11 cellular contexts compared by ENCODE assay signal in the genomic region with DNA sequence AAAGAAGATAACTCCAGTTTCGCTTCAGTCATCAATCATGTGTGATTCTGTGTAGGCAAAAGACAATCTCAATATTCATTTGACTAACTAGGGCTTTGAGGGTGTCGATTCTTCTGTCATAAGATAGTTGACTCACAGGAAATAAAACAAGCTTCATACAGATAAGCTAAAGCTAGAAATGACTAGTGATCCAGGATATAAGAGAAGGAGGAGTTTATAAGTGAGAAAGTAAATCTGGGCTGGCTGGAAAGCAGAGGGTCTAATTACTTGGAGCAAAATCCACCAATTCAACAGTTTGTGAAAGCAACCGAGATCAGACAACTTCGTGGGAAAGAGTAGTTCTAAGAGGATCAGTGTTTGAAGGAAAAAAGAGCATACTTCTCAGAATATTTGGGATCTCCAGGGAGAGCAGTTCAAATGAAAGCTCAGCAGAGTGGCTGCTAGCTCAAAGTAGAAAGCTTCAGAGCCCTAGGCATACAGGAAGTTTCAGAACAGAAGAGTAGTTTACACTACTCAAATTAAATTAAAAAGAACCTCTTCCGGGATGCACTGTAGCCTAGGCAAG.
DNase-seq lines count a peak whose midpoint lies in the region; ATAC-seq, FAIRE-seq and TF ChIP-seq lines count a peak whose summit lies in the region.
"Had no signal": no experiment of that assay in that cellular context is flagged by ENCODE, and none has a peak within 500 bp of the region (broad histone marks: within the 10 kb centered on the region; RNA-seq: fewer than 3 reads in every experiment).

No MANE protein-coding gene starts in this region.

- WGBS in GM12878 (ENCODE audit: insufficient coverage, insufficient replicate concordance, low lambda C conversion rate, missing lambda C conversion rate) = 23% methylated on average over 5 of the region's 5 CpGs

- DNase-seq in DND-41 = no peak
- peak; percentile 68 for DNase-seq in LHCN-M2 (ENCODE audit: low read depth)
- DNase-seq in GM12878 (ENCODE audit: low read depth, low spot score) = no peak
- no peak for DNase-seq in mucosa of descending colon
- no peak for DNase-seq in posterior cingulate gyrus
- DNase-seq in NCI-H524 (lab: John Stamatoyannopoulos, UW) = no peak
- no peak for DNase-seq in MG63
- no peak for DNase-seq in cerebellar nuclear complex (lab: John Stamatoyannopoulos, UW)
- DNase-seq: DMS53 had no signal

- POLR2A ChIA-PET in GM12878 (lab: Charles Lee) = interaction anchor here (1.9 kb wide), 1 partner anchor 10 kb away, joined by 8 read pairs; no protein-coding TSS in a partner anchor

- H3K36me3 ChIP-seq in DND-41 (ENCODE audit: insufficient read depth, low read length) = no peaks in the 10 kb centered on the region
- no peaks in the 10 kb centered on the region for H3K36me3 ChIP-seq in GM12878 (ENCODE audit: control insufficient read depth in 2 of 2, insufficient read depth in 2 of 2, low read length in 1 of 2)
- no peaks in the 10 kb centered on the region for H3K36me3 ChIP-seq in mucosa of descending colon (ENCODE audit: low read depth)
- no peaks in the 10 kb centered on the region for H3K36me3 ChIP-seq in MG63
- H3K36me3 ChIP-seq: esophagus muscularis mucosa had no signal

- peak overlapping the region; percentile 25; the same call in 1 of the 2 replicates for H3K4me2 ChIP-seq in DND-41 (ENCODE audit: insufficient read depth, low read length)
- H3K4me2 ChIP-seq in GM12878 (ENCODE audit: control insufficient read depth, insufficient read depth) = no peak overlapping the region

- FAIRE-seq in GM12878 (lab: Jason Lieb, UNC) = no peak

- H3K79me2 ChIP-seq in DND-41 (ENCODE audit: insufficient read depth, low read length) (no peaks in the 10 kb centered on the region), GM12878 (ENCODE audit: control insufficient read depth, insufficient read depth, low read length) (no peaks in the 10 kb centered on the region)

- RAD21 ChIA-PET in GM12878 (lab: Charles Lee; ENCODE audit: unreplicated experiment) = interaction anchor here (1.2 to 2.0 kb wide), 4 partner anchors 11 to 150 kb away, joined by 3 to 13 read pairs (median 4); no protein-coding TSS in a partner anchor

- no peak for TF ChIP-seq POLR2A in GM12878 (IDR thresholded peaks at IDR 0.05; ENCODE audit: low read depth, low read length)

- no peak for TF ChIP-seq EP300 in GM12878 (IDR thresholded peaks at IDR 0.05; ENCODE audit: borderline replicate concordance in 1 of 2, control insufficient read depth in 1 of 2, low read depth in 2 of 2, low read length in 2 of 2)

- no peak for TF ChIP-seq RAD21 in GM12878 (IDR thresholded peaks at IDR 0.05; ENCODE audit: insufficient read depth, low read depth, low read length)

- H3K27ac ChIP-seq in DND-41 (ENCODE audit: low read length) (peak overlapping the region; percentile 60), GM12878 (ENCODE audit: control insufficient read depth, insufficient read depth) (no peak overlapping the region)
- H3K27ac ChIP-seq: esophagus muscularis mucosa had no signal

- H3K27me3 ChIP-seq in DND-41 (ENCODE audit: insufficient read depth, low read length, poor library complexity) (no peaks in the 10 kb centered on the region), GM12878 (replicated peaks in 1 of 2; ENCODE audit: control insufficient read depth in 2 of 2, insufficient read depth in 2 of 2, low read length in 1 of 2) (no peaks in the 10 kb centered on the region; a peak in 1 of 4 replicates), MG63 (no peaks in the 10 kb centered on the region)
- H3K27me3 ChIP-seq: esophagus muscularis mucosa had no signal

- no peak for TF ChIP-seq CTCF in DND-41 (IDR thresholded peaks at IDR 0.05; ENCODE audit: borderline replicate concordance, extremely low read depth, low read length, poor library complexity, severe bottlenecking)
- no peak for TF ChIP-seq CTCF in GM12878 (IDR thresholded peaks at IDR 0.05 in 2 of 3, conservative IDR thresholded peaks at IDR 0.05 in 1 of 3; ENCODE audit: control insufficient read depth in 2 of 3, extremely low read depth in 1 of 3, insufficient read depth in 1 of 3, low read depth in 3 of 3, low read length in 3 of 3)
- TF ChIP-seq CTCF in mucosa of descending colon (IDR thresholded peaks at IDR 0.05) = no peak

- peak overlapping the region; percentile 72 for H2AFZ ChIP-seq in DND-41 (ENCODE audit: low read depth, low read length)
- H2AFZ ChIP-seq in GM12878 (ENCODE audit: control insufficient read depth, low read depth, low read length) = no peak overlapping the region

- H3K9me3 ChIP-seq in DND-41 (ENCODE audit: insufficient read depth, low read length, severe bottlenecking) (no peaks in the 10 kb centered on the region), GM12878 (replicated peaks; ENCODE audit: control insufficient read depth, insufficient read depth, low read length) (no peaks in the 10 kb centered on the region), mucosa of descending colon (no peaks in the 10 kb centered on the region), MG63 (no peaks in the 10 kb centered on the region)
- H3K9me3 ChIP-seq: esophagus muscularis mucosa had no signal

- intact Hi-C loops in GM12878 (cut with micrococcal nuclease; ENCODE audit: unreplicated experiment) (no loop called here), mucosa of descending colon (cut with DNase I, micrococcal nuclease) (no loop called here), posterior cingulate gyrus (cut with DNase I) (no loop called here)

- no peaks in the 10 kb centered on the region for H4K20me1 ChIP-seq in DND-41 (ENCODE audit: insufficient read depth, low read length)
- H4K20me1 ChIP-seq in GM12878 (ENCODE audit: control insufficient read depth, insufficient read depth) = no peaks in the 10 kb centered on the region

- SMC1A ChIA-PET in GM12878 (lab: Charles Lee; ENCODE audit: uncharacterized antibody, unreplicated experiment) = interaction anchor here (1.0 to 10.2 kb wide), 12 partner anchors 8 to 159 kb away, joined by 3 to 86 read pairs (median 4); no protein-coding TSS in a partner anchor

- H3K9ac ChIP-seq in DND-41 (ENCODE audit: low read depth, low read length) (peak overlapping the region; percentile 21; the same call in 1 of the 2 replicates), GM12878 (ENCODE audit: control insufficient read depth, insufficient read depth, low read length) (no peak overlapping the region)

- CTCF ChIA-PET in GM12878 (lab: Yijun Ruan, JAX) = interaction anchor here (1.1 to 3.0 kb wide), 3 partner anchors 8 to 64 kb away, joined by 3 to 16 read pairs (median 4); no protein-coding TSS in a partner anchor

- H3K4me3 ChIP-seq in DND-41 (ENCODE audit: low read depth in 1 of 2, low read length in 2 of 2) = no peak overlapping the region
- no peak overlapping the region for H3K4me3 ChIP-seq in GM12878
- H3K4me3 ChIP-seq in mucosa of descending colon = no peak overlapping the region
- H3K4me3 ChIP-seq in MG63 = no peak overlapping the region
- H3K4me3 ChIP-seq: esophagus muscularis mucosa had no signal

- peak; percentile 60; the same call in 2 of the 3 replicates for ATAC-seq in DND-41 (ENCODE audit: insufficient read depth, low read depth)
- peak; percentile 86 for ATAC-seq in GM12878
- peak; percentile 61 for ATAC-seq in mucosa of descending colon
- ATAC-seq: stimulated activated memory B cell treated with anti-CD40 and anti-IgM and Interleukin-4, amounts not matched to agents 10 μg/mL and 1 μg/mL and 100 μg/mL, for 72 hours had no signal

- in situ Hi-C loops in GM12878 (cut with MboI) = no loop called here

- no TSS peak for BruUV-seq in GM12878 (replicated peaks; lab: Mats Ljungman, UMichigan)

- H3K4me1 ChIP-seq in DND-41 (ENCODE audit: insufficient read depth, low read length) (peaks cover 16% of the 10 kb centered on the region), GM12878 (ENCODE audit: control insufficient read depth, insufficient read depth, low read length) (no peaks in the 10 kb centered on the region), mucosa of descending colon (ENCODE audit: low read depth) (no peaks in the 10 kb centered on the region)
- H3K4me1 ChIP-seq: esophagus muscularis mucosa had no signal

TF ChIP-seq in GM12878, 131 proteins besides CTCF, POLR2A, EP300 and RAD21:
- TF ChIP-seq, protein P1, sequence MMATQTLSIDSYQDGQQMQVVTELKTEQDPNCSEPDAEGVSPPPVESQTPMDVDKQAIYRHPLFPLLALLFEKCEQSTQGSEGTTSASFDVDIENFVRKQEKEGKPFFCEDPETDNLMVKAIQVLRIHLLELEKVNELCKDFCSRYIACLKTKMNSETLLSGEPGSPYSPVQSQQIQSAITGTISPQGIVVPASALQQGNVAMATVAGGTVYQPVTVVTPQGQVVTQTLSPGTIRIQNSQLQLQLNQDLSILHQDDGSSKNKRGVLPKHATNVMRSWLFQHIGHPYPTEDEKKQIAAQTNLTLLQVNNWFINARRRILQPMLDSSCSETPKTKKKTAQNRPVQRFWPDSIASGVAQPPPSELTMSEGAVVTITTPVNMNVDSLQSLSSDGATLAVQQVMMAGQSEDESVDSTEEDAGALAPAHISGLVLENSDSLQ (IDR thresholded peaks at IDR 0.05) = peak; percentile 21; the same call in 1 of the 2 replicates
- peak in 1 of 2 experiments; percentile 44; a peak in 1 of 4 replicates for TF ChIP-seq IKZF2 (IDR thresholded peaks at IDR 0.05)
- TF ChIP-seq IKZF1 (conservative IDR thresholded peaks at IDR 0.05) = peak; percentile 31; the same call in 1 of the 2 replicates
- TF ChIP-seq HDGF (IDR thresholded peaks at IDR 0.05) = no peak
- TF ChIP-seq SMAD1 (IDR thresholded peaks at IDR 0.05; ENCODE audit: low read depth, partially characterized antibody) = no peak
- 0 out of 2 replicates have a peak, but pooled peaks have one; percentile 39 for TF ChIP-seq DPF2 (IDR thresholded peaks at IDR 0.05)
- TF ChIP-seq MTA2 (IDR thresholded peaks at IDR 0.05; ENCODE audit: low read depth) = peak; percentile 22; the same call in 1 of the 2 replicates
- TF ChIP-seq POU2F2 (IDR thresholded peaks at IDR 0.05; ENCODE audit: borderline replicate concordance, low read depth, low read length) = no peak
